ENCODE assay signal across 9 cellular contexts in genomic region chr4:16199132-16199531, GRCh38. TPM values are rescaled to one million over a fixed set of nuclear protein-coding genes. Genes with fewer than 3 reads are reported as not detected.
A peak's percentile ranks its signal among the peaks of the same experiment; 100 is the strongest.
DNase-seq lines count a peak whose midpoint lies in the region; ATAC-seq, FAIRE-seq and TF ChIP-seq lines count a peak whose summit lies in the region.
"Had no signal": no experiment of that assay in that cellular context is flagged by ENCODE, and none has a peak within 500 bp of the region (broad histone marks: within the 10 kb centered on the region; RNA-seq: fewer than 3 reads in every experiment).

No MANE protein-coding gene starts in this region.

- no peaks in the 10 kb centered on the region for H3K27me3 ChIP-seq in prostate gland (replicated peaks; ENCODE audit: insufficient read depth)

- H3K4me1 ChIP-seq in prostate gland (replicated peaks): no peaks in the 10 kb centered on the region

- no peak overlapping the region for H3K4me3 ChIP-seq in prostate gland
- H3K4me3 ChIP-seq: lung had no signal

- no peak for TF ChIP-seq POLR2A in prostate gland (IDR thresholded peaks at IDR 0.05)

- no peak overlapping the region for H3K27ac ChIP-seq in prostate gland

- H3K9me3 ChIP-seq in prostate gland: no peaks in the 10 kb centered on the region

- intact Hi-C loops in prostate gland (cut with DNase I): loop anchor here (2.0 kb wide), 1 partner anchor 168 kb away; no protein-coding TSS in a partner anchor

- H3K36me3 ChIP-seq in prostate gland: no peaks in the 10 kb centered on the region

- peak; percentile 7 for DNase-seq in NCI-H345 treated with DMSO at 0.1 percent for 48 hours (lab: John Stamatoyannopoulos, UW; ENCODE audit: unreplicated experiment)
- no peak for DNase-seq in NCI-H345 (lab: John Stamatoyannopoulos, UW)
- DNase-seq in NCI-H2196 (lab: John Stamatoyannopoulos, UW; ENCODE audit: unreplicated experiment): peak; percentile 31
- no peak for DNase-seq in prostate gland (ENCODE audit: low spot score)
- no peak for DNase-seq in NK-92 treated with Interleukin-12 subunit alpha and Interleukin-12 subunit beta, amount 100 ng/mL, for 24 hours (lab: John Stamatoyannopoulos, UW)

- FAIRE-seq in colon (lab: Jason Lieb, UNC): peak; percentile 60

- peak in 3 of 4 experiments; percentile 29 to 42 (median 31) for TF ChIP-seq CTCF in prostate gland (IDR thresholded peaks at IDR 0.05)

- ATAC-seq in GM19397 (IDR thresholded peaks at IDR 0.05; ENCODE audit: unreplicated experiment): no peak
- no peak for ATAC-seq in GM19035 (IDR thresholded peaks at IDR 0.05; ENCODE audit: unreplicated experiment)

RNA-seq across cellular contexts. Expression of gene TAPT1, which starts 27.1 kb away (rescaled TPM):
- 10 to 100 TPM; 16.2 to 48.6 TPM for total RNA-seq in prostate gland

Comparison
In these comparisons a context has a peak if more than half of its experiments do, and no peak if none do; other contexts are left out.
1. DNase-seq: peak in NCI-H345 treated with DMSO at 0.1 percent for 48 hours (single experiment) and NCI-H2196 (single experiment); none in NCI-H345 (single experiment), prostate gland (single experiment) and NK-92 treated with Interleukin-12 subunit alpha and Interleukin-12 subunit beta, amount 100 ng/mL, for 24 hours (single experiment).